19 cellular contexts compared by ENCODE assay signal in the genomic region with DNA sequence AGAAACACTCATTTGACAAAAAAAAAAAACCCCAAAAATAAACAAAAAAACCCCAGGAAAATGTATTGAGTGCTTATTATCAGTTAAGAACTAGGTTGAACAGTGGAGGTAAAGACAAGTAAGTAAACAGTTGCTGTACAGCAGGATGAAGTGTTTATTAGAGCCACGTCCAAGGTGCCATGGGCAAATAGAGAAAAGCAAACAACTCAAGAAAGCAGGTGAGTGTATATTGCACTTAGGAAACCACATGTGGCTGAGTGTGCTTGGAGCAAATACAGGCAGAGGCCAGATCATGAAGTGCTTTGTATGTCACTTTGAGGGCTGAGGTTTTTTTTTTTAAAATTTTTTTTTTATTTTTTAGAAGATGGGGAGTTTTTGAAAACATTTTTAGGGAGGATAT.
DNase-seq lines count a peak whose midpoint lies in the region; ATAC-seq and TF ChIP-seq lines count a peak whose summit lies in the region.
"Had no signal": no experiment of that assay in that cellular context is flagged by ENCODE, and none has a peak within 500 bp of the region (broad histone marks: within the 10 kb centered on the region; RNA-seq: fewer than 3 reads in every experiment).

No MANE protein-coding gene starts in this region.

- POLR2A ChIA-PET in GM10248 (lab: Yijun Ruan, JAX), result no interaction called here

- no peaks in the 10 kb centered on the region for H3K36me3 ChIP-seq in left lung
- H3K36me3 ChIP-seq: ascending aorta, left ventricle myocardium inferior had no signal

- intact Hi-C loops in left lung (cut with DNase I), result no loop called here

- DNase-seq in DMS53 (lab: John Stamatoyannopoulos, UW), result peak; percentile 97
- peak; percentile 71 to 99 (median 81) for DNase-seq in NCI-H1417 (lab: John Stamatoyannopoulos, UW)
- peak; percentile 98 for DNase-seq in NCI-H345 treated with DMSO at 0.1 percent for 48 hours (lab: John Stamatoyannopoulos, UW; ENCODE audit: unreplicated experiment)
- DNase-seq in left lung, result no peak
- DNase-seq in activated T-cell treated with anti-CD3 and anti-CD28 coated beads for 4 hours, result no peak
- no peak for DNase-seq in GM10248 (ENCODE audit: extremely low spot score)
- no peak for DNase-seq in activated CD4-positive, CD25-positive, alpha-beta regulatory T cell treated with anti-CD3 and anti-CD28 coated beads, Interleukin-2, amount 50 U/mL, for 72 hours
- DNase-seq: activated CD4-positive, alpha-beta T cell treated with anti-CD3 and anti-CD28 coated beads for 1 hour; activated naive CD4-positive, alpha-beta T cell treated with Interleukin-2 at 50 U/mL for 16 hours; left ventricle myocardium inferior; psoas muscle; Right ventricle myocardium superior; stimulated activated naive CD8-positive, alpha-beta T cell treated with anti-CD3 and anti-CD28 coated beads, Interleukin-15, Interleukin-2, amounts not matched to agents 100 U/mL and 50 U/mL, for 24 hours; T-helper 2 cell had no signal

- ATAC-seq in left lung (peak; percentile 97), GM21825 (IDR thresholded peaks at IDR 0.05; ENCODE audit: unreplicated experiment) (no peak)
- ATAC-seq: GM23338; K562; psoas muscle; stimulated activated naive CD8-positive, alpha-beta T cell treated with anti-CD3 and anti-CD28 coated beads, Interleukin-15, Interleukin-2, amounts not matched to agents 100 U/mL and 50 U/mL, for 24 hours had no signal

- no peaks in the 10 kb centered on the region for H3K9me3 ChIP-seq in left lung
- H3K9me3 ChIP-seq: ascending aorta, left ventricle myocardium inferior, psoas muscle had no signal

- TF ChIP-seq CTCF in left lung (IDR thresholded peaks at IDR 0.05), result no peak
- TF ChIP-seq CTCF in GM10248 (IDR thresholded peaks at IDR 0.05; ENCODE audit: control extremely low read depth, extremely low read depth, low read depth, missing control alignments), result no peak

- no peak overlapping the region for H3K4me3 ChIP-seq in left lung
- H3K4me3 ChIP-seq: ascending aorta, GM23338, K562, left ventricle myocardium inferior, psoas muscle had no signal

- H3K4me1 ChIP-seq in left lung, result peaks cover 3 to 5% of the 10 kb centered on the region in 2 donors
- H3K4me1 ChIP-seq: ascending aorta, left ventricle myocardium inferior, psoas muscle had no signal

- H3K27ac ChIP-seq in left lung, result no peak overlapping the region
- H3K27ac ChIP-seq: ascending aorta, HL-60, left ventricle myocardium inferior, psoas muscle had no signal

- H3K27me3 ChIP-seq in left lung, result no peaks in the 10 kb centered on the region
- H3K27me3 ChIP-seq: ascending aorta had no signal

- CTCF ChIA-PET in GM10248 (lab: Yijun Ruan, JAX), result no interaction called here

Comparison
In these comparisons a context has a peak if more than half of its experiments do, and no peak if none do; other contexts are left out.
1. DNase-seq: peak in DMS53 (single experiment), NCI-H1417 (3 of 3) and NCI-H345 treated with DMSO at 0.1 percent for 48 hours (single experiment); none in left lung (0 of 2), activated T-cell treated with anti-CD3 and anti-CD28 coated beads for 4 hours (single experiment), GM10248 (single experiment) and activated CD4-positive, CD25-positive, alpha-beta regulatory T cell treated with anti-CD3 and anti-CD28 coated beads, Interleukin-2, amount 50 U/mL, for 72 hours (single experiment).